11 cellular contexts compared by ENCODE assay signal in the genomic region with DNA sequence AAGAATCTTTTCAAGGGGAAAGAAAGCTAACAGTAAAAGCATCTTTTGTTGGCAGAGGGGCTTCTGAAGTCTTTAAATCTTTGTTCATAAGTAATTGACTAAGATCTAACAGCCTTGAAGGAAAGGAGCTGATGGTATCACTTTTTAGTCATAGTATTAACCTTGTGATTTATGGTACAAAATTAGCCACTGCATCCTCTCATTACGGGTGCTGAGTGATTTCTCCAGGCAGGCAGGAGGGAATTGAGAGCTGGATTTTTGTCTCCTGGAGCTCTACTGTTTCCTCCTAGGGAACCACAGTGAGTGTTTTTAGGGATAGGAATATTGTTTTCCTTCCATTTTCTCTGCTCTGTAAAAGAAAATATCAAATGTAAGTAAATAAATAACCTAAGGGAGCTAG.
DNase-seq lines count a peak whose midpoint lies in the region; ATAC-seq and TF ChIP-seq lines count a peak whose summit lies in the region.
"Had no signal": no experiment of that assay in that cellular context is flagged by ENCODE, and none has a peak within 500 bp of the region (broad histone marks: within the 10 kb centered on the region; RNA-seq: fewer than 3 reads in every experiment).

No MANE protein-coding gene starts in this region.

- H3K27me3 ChIP-seq in adipocyte (replicated peaks; ENCODE audit: control insufficient read depth, insufficient read depth, low read length) (no peaks in the 10 kb centered on the region), left lung (no peaks in the 10 kb centered on the region), suprapubic skin (no peaks in the 10 kb centered on the region)

- H3K36me3 ChIP-seq in adipocyte (ENCODE audit: control insufficient read depth, insufficient read depth, low read length, severe bottlenecking) (no peaks in the 10 kb centered on the region), left lung (no peaks in the 10 kb centered on the region), suprapubic skin (no peaks in the 10 kb centered on the region)

- H3K4me3 ChIP-seq in adipocyte (ENCODE audit: low read length) = no peak overlapping the region
- H3K4me3 ChIP-seq in left lung = no peak overlapping the region
- no peak overlapping the region for H3K4me3 ChIP-seq in suprapubic skin
- H3K4me3 ChIP-seq: psoas muscle had no signal

- no peak for ATAC-seq in left lung
- ATAC-seq: psoas muscle had no signal

- H3K9me3 ChIP-seq in adipocyte (ENCODE audit: control insufficient read depth, low read length) = no peaks in the 10 kb centered on the region
- H3K9me3 ChIP-seq in left lung = no peaks in the 10 kb centered on the region
- H3K9me3 ChIP-seq in suprapubic skin = no peaks in the 10 kb centered on the region
- H3K9me3 ChIP-seq: Caco-2, psoas muscle had no signal

- intact Hi-C loops in left lung (cut with DNase I) = no loop called here

- peak overlapping the region; percentile 24 to 26 for H3K27ac ChIP-seq in left lung
- H3K27ac ChIP-seq in suprapubic skin = peak overlapping the region; percentile 64
- H3K27ac ChIP-seq: psoas muscle had no signal

- DNase-seq in LHCN-M2 (ENCODE audit: low read depth) (peak; percentile 53), adipocyte (ENCODE audit: low read depth) (peak; percentile 26), left lung (no peak), suprapubic skin (ENCODE audit: low spot score in 2 of 2) (no peak), NCI-H2107 (lab: John Stamatoyannopoulos, UW) (no peak), SW 1271 (lab: John Stamatoyannopoulos, UW) (no peak), putamen (ENCODE audit: low spot score) (no peak)
- DNase-seq: Caco-2, erythroblast, NCI-H1436, psoas muscle had no signal

- 40% methylated on average over 1 of the region's 1 CpG for WGBS in suprapubic skin

- TF ChIP-seq CTCF in left lung (IDR thresholded peaks at IDR 0.05) (no peak), suprapubic skin (IDR thresholded peaks at IDR 0.05) (no peak)

- peak overlapping the region; percentile 87 for H3K9ac ChIP-seq in adipocyte (ENCODE audit: low read length)

- H3K4me1 ChIP-seq in adipocyte (ENCODE audit: control insufficient read depth, insufficient read depth, low read length) = peaks cover 61% of the 10 kb centered on the region
- peaks cover 7 to 27% of the 10 kb centered on the region in 2 donors for H3K4me1 ChIP-seq in left lung
- peaks cover 26% of the 10 kb centered on the region for H3K4me1 ChIP-seq in suprapubic skin
- H3K4me1 ChIP-seq: Caco-2 had no signal

- no peak for TF ChIP-seq EP300 in suprapubic skin (IDR thresholded peaks at IDR 0.05)

- no peak for TF ChIP-seq POLR2A in suprapubic skin (IDR thresholded peaks at IDR 0.05)

Comparison
In these comparisons a context has a peak if more than half of its experiments do, and no peak if none do; other contexts are left out.
1. DNase-seq: peak in LHCN-M2 (single experiment) and adipocyte (single experiment); none in left lung (0 of 2), suprapubic skin (0 of 2), NCI-H2107 (single experiment), SW 1271 (0 of 2) and putamen (single experiment).